ENCODE assay signal across 15 cellular contexts in genomic region chr7:104126411-104126841, GRCh38.
DNase-seq lines count a peak whose midpoint lies in the region; ATAC-seq and TF ChIP-seq lines count a peak whose summit lies in the region.
"Had no signal": no experiment of that assay in that cellular context is flagged by ENCODE, and none has a peak within 500 bp of the region (broad histone marks: within the 10 kb centered on the region; RNA-seq: fewer than 3 reads in every experiment).

No MANE protein-coding gene starts in this region.

- no peak overlapping the region for H3K4me3 ChIP-seq in endodermal cell (ENCODE audit: low read length)
- no peak overlapping the region for H3K4me3 ChIP-seq in skeletal muscle tissue (ENCODE audit: low read length in 3 of 3)
- H3K4me3 ChIP-seq: tibial nerve had no signal

- 51 to 62% methylated on average over 4 of the region's 4 CpGs for WGBS in endodermal cell (ENCODE audit: insufficient coverage in 1 of 2, insufficient read length in 1 of 2), 2 experiments

- H3K9ac ChIP-seq in endodermal cell (ENCODE audit: extremely low read depth, low read length, poor library complexity, severe bottlenecking) (no peak overlapping the region), skeletal muscle tissue (ENCODE audit: low read depth in 1 of 3, low read length in 3 of 3) (peak overlapping the region in 1 of 3 donors; percentile 8)

- no peaks in the 10 kb centered on the region for H3K9me3 Mint-ChIP-seq in endodermal cell

- H3K36me3 Mint-ChIP-seq in endodermal cell (ENCODE audit: low read depth): peaks cover 23% of the 10 kb centered on the region

- H3K36me3 ChIP-seq in endodermal cell (ENCODE audit: control insufficient read depth, insufficient read depth, low read length): peaks cover 15% of the 10 kb centered on the region
- peaks cover 6 to 12% (median 6%) of the 10 kb centered on the region in 3 donors for H3K36me3 ChIP-seq in skeletal muscle tissue (ENCODE audit: control insufficient read depth in 3 of 3, insufficient read depth in 3 of 3, low read length in 3 of 3)

- DNase-seq in NCI-H1694 treated with DMSO at 0.1 percent for 48 hours (lab: John Stamatoyannopoulos, UW) (peak; percentile 95), NCI-H82 treated with DMSO at 0.1 percent for 48 hours (lab: John Stamatoyannopoulos, UW; ENCODE audit: unreplicated experiment) (peak; percentile 67), endodermal cell (no peak), HPDE6-E6E7 (ENCODE audit: extremely low spot score) (no peak), UCSD-AML1 (lab: John Stamatoyannopoulos, UW; ENCODE audit: unreplicated experiment) (no peak)
- DNase-seq: activated CD4-positive, alpha-beta T cell treated with anti-CD3 and anti-CD28 coated beads, Interleukin-2, amount 50 U/mL, for 1 hour; activated T-cell treated with anti-CD3 and anti-CD28 coated beads, Interleukin-2, amount 50 U/mL, for 4 hours; CD8-positive, alpha-beta memory T cell; hippocampal formation; left cardiac atrium; naive thymus-derived CD4-positive, alpha-beta T cell; stimulated activated CD4-positive, alpha-beta T cell treated with anti-CD3 and anti-CD28 coated beads, Interleukin-1b, Interleukin-23, amount 100 ng/mL, for 48 hours had no signal

- H3K4me1 ChIP-seq in endodermal cell (ENCODE audit: control insufficient read depth, insufficient read depth, low read length) (peaks cover 17% of the 10 kb centered on the region), skeletal muscle tissue (ENCODE audit: control insufficient read depth in 3 of 3, insufficient read depth in 3 of 3, low read length in 3 of 3) (peaks cover 0 to 4% (median 0%) of the 10 kb centered on the region in 3 donors)

- no peak overlapping the region for H3K27ac ChIP-seq in endodermal cell (ENCODE audit: low read depth, low read length)
- peak overlapping the region; percentile 55 for H3K27ac ChIP-seq in skeletal muscle tissue (ENCODE audit: low read depth, low read length)
- H3K27ac ChIP-seq: tibial nerve had no signal

- peaks cover 4% of the 10 kb centered on the region for H3K27me3 Mint-ChIP-seq in endodermal cell (ENCODE audit: insufficient read depth)
- H3K27me3 Mint-ChIP-seq: CD8-positive, alpha-beta memory T cell; naive thymus-derived CD4-positive, alpha-beta T cell had no signal

- peak overlapping the region; percentile 70 for H3K27ac Mint-ChIP-seq in endodermal cell
- H3K27ac Mint-ChIP-seq: CD8-positive, alpha-beta memory T cell; naive thymus-derived CD4-positive, alpha-beta T cell had no signal

- peaks cover 30% of the 10 kb centered on the region for H3K4me1 Mint-ChIP-seq in endodermal cell
- H3K4me1 Mint-ChIP-seq: CD8-positive, alpha-beta memory T cell; naive thymus-derived CD4-positive, alpha-beta T cell had no signal

- no peaks in the 10 kb centered on the region for H3K27me3 ChIP-seq in endodermal cell (ENCODE audit: control insufficient read depth, insufficient read depth, low read length, poor library complexity, severe bottlenecking)
- H3K27me3 ChIP-seq in skeletal muscle tissue (ENCODE audit: control insufficient read depth in 3 of 3, insufficient read depth in 3 of 3, low read length in 3 of 3): no peaks in the 10 kb centered on the region
- H3K27me3 ChIP-seq: tibial nerve had no signal

- TF ChIP-seq CTCF in endodermal cell (conservative IDR thresholded peaks at IDR 0.05): no peak

- H3K9me3 ChIP-seq in endodermal cell (ENCODE audit: control insufficient read depth, low read length) (no peaks in the 10 kb centered on the region), skeletal muscle tissue (ENCODE audit: control insufficient read depth in 3 of 3, low read length in 3 of 3) (no peaks in the 10 kb centered on the region)
- H3K9me3 ChIP-seq: tibial nerve had no signal

- no peak overlapping the region for H3K4me3 Mint-ChIP-seq in endodermal cell
- H3K4me3 Mint-ChIP-seq: activated T-cell treated with anti-CD3 and anti-CD28 coated beads, Interleukin-2, amount 50 U/mL, for 4 hours; CD8-positive, alpha-beta memory T cell; naive thymus-derived CD4-positive, alpha-beta T cell had no signal

- ATAC-seq in HG03521 (IDR thresholded peaks at IDR 0.05; ENCODE audit: unreplicated experiment): no peak
- ATAC-seq: activated T-cell treated with anti-CD3 and anti-CD28 coated beads, Interleukin-2, amount 50 U/mL, for 4 hours; left cardiac atrium; naive thymus-derived CD4-positive, alpha-beta T cell had no signal

Comparison
In these comparisons a context has a peak if more than half of its experiments do, and no peak if none do; other contexts are left out.
1. DNase-seq: peak in NCI-H1694 treated with DMSO at 0.1 percent for 48 hours (single experiment) and NCI-H82 treated with DMSO at 0.1 percent for 48 hours (single experiment); none in endodermal cell (single experiment), HPDE6-E6E7 (single experiment) and UCSD-AML1 (single experiment).